Comparison of ENCODE assay signal across 20 cellular contexts in genomic region chr16:78034530-78034929, GRCh38. TPM values are rescaled to one million over a fixed set of nuclear protein-coding genes. Genes with fewer than 3 reads are reported as not detected.
DNase-seq lines count a peak whose midpoint lies in the region; ATAC-seq and TF ChIP-seq lines count a peak whose summit lies in the region.
"Had no signal": no experiment of that assay in that cellular context is flagged by ENCODE, and none has a peak within 500 bp of the region (broad histone marks: within the 10 kb centered on the region; RNA-seq: fewer than 3 reads in every experiment).

No MANE protein-coding gene starts in this region.

- H3K36me3 ChIP-seq in mammary epithelial cell (ENCODE audit: insufficient read depth, low read length), result no peaks in the 10 kb centered on the region
- H3K36me3 ChIP-seq in breast epithelium, result no peaks in the 10 kb centered on the region
- H3K36me3 ChIP-seq in skeletal muscle tissue (ENCODE audit: control insufficient read depth in 3 of 3, insufficient read depth in 3 of 3, low read length in 3 of 3), result no peaks in the 10 kb centered on the region
- H3K36me3 ChIP-seq: heart left ventricle, tibial artery had no signal

- H3K9ac ChIP-seq in mammary epithelial cell (ENCODE audit: insufficient read depth, low read length) (no peak overlapping the region), skeletal muscle tissue (ENCODE audit: low read depth in 1 of 3, low read length in 3 of 3) (peak overlapping the region; percentile 6 to 60 (median 7))

- POLR2A ChIA-PET in activated CD4-positive, alpha-beta memory T cell treated with anti-CD3 and anti-CD28 coated beads, Interleukin-2, amount 10 ng/mL, durations not matched to agents 7 days and 5 days (lab: Charles Lee), result interaction anchor here (1.2 kb wide), 1 partner anchor 65 kb away, joined by 3 read pairs; no protein-coding TSS in a partner anchor

- no peaks in the 10 kb centered on the region for H3K9me3 Mint-ChIP-seq in activated CD4-positive, alpha-beta memory T cell treated with anti-CD3 and anti-CD28 coated beads, Interleukin-2, amount 10 ng/mL, durations not matched to agents 7 days and 5 days
- no peaks in the 10 kb centered on the region for H3K9me3 Mint-ChIP-seq in CD14-positive monocyte
- H3K9me3 Mint-ChIP-seq: activated naive CD8-positive, alpha-beta T cell treated with anti-CD3 and anti-CD28 coated beads, Interleukin-2, amount 10 ng/mL, durations not matched to agents 7 days and 5 days; stimulated activated naive B cell treated with anti-CD40 and anti-IgM and Interleukin-4, amounts not matched to agents 10 μg/mL and 1 μg/mL and 100 μg/mL, for 72 hours had no signal

- no peak for TF ChIP-seq POLR2A in breast epithelium (IDR thresholded peaks at IDR 0.05)

- H3K4me2 ChIP-seq in mammary epithelial cell (ENCODE audit: insufficient read depth, low read depth, low read length), result no peak overlapping the region

- no peaks in the 10 kb centered on the region for H3K27me3 ChIP-seq in mammary epithelial cell (ENCODE audit: insufficient read depth, low read length)
- H3K27me3 ChIP-seq in breast epithelium, result no peaks in the 10 kb centered on the region
- H3K27me3 ChIP-seq in skeletal muscle tissue (ENCODE audit: control insufficient read depth in 3 of 3, insufficient read depth in 3 of 3, low read length in 3 of 3), result no peaks in the 10 kb centered on the region
- H3K27me3 ChIP-seq: heart left ventricle, tibial artery had no signal

- peaks cover 28% of the 10 kb centered on the region for H3K4me1 Mint-ChIP-seq in activated CD4-positive, alpha-beta memory T cell treated with anti-CD3 and anti-CD28 coated beads, Interleukin-2, amount 10 ng/mL, durations not matched to agents 7 days and 5 days
- H3K4me1 Mint-ChIP-seq in CD14-positive monocyte, result no peaks in the 10 kb centered on the region
- H3K4me1 Mint-ChIP-seq: immature natural killer cell had no signal

- ATAC-seq in HG02642 (IDR thresholded peaks at IDR 0.05; ENCODE audit: poor library complexity, unreplicated experiment) (no peak), sciatic nerve (no peak)
- ATAC-seq: stimulated activated naive B cell treated with anti-CD40 and anti-IgM and Interleukin-4, amounts not matched to agents 10 μg/mL and 1 μg/mL and 100 μg/mL, for 72 hours had no signal

- H3K4me3 ChIP-seq in mammary epithelial cell (replicated peaks in 1 of 3; ENCODE audit: insufficient read depth in 1 of 3, low read depth in 2 of 3, low read length in 3 of 3) (no peak overlapping the region), breast epithelium (no peak overlapping the region), skeletal muscle tissue (ENCODE audit: low read length in 3 of 3) (peak overlapping the region in 1 of 3 donors; percentile 6)
- H3K4me3 ChIP-seq: heart left ventricle, tibial artery had no signal

- no peaks in the 10 kb centered on the region for H3K36me3 Mint-ChIP-seq in activated CD4-positive, alpha-beta memory T cell treated with anti-CD3 and anti-CD28 coated beads, Interleukin-2, amount 10 ng/mL, durations not matched to agents 7 days and 5 days (ENCODE audit: low read depth)
- H3K36me3 Mint-ChIP-seq in CD14-positive monocyte, result no peaks in the 10 kb centered on the region
- H3K36me3 Mint-ChIP-seq: activated naive CD8-positive, alpha-beta T cell treated with anti-CD3 and anti-CD28 coated beads, Interleukin-2, amount 10 ng/mL, durations not matched to agents 7 days and 5 days; immature natural killer cell; stimulated activated naive B cell treated with anti-CD40 and anti-IgM and Interleukin-4, amounts not matched to agents 10 μg/mL and 1 μg/mL and 100 μg/mL, for 72 hours had no signal

- CTCF ChIA-PET in mammary epithelial cell (lab: Charles Lee; ENCODE audit: low non-redundant PET), result no interaction called here
- CTCF ChIA-PET in activated CD4-positive, alpha-beta memory T cell treated with anti-CD3 and anti-CD28 coated beads, Interleukin-2, amount 10 ng/mL, durations not matched to agents 7 days and 5 days (lab: Charles Lee), result interaction anchor here (1.7 kb wide), 1 partner anchor 31 kb away, joined by 5 read pairs; no protein-coding TSS in a partner anchor

- TF ChIP-seq CTCF in mammary epithelial cell (conservative IDR thresholded peaks at IDR 0.05 in 1 of 2, IDR thresholded peaks at IDR 0.05 in 1 of 2; ENCODE audit: extremely low read depth in 1 of 2, insufficient read depth in 1 of 2, low read depth in 1 of 2, low read length in 2 of 2), result no peak
- TF ChIP-seq CTCF in breast epithelium (IDR thresholded peaks at IDR 0.05), result no peak
- TF ChIP-seq CTCF in CD14-positive monocyte (IDR thresholded peaks at IDR 0.05), result no peak

- no peak overlapping the region for H3K27ac ChIP-seq in mammary epithelial cell (ENCODE audit: insufficient read depth, low read depth, low read length)
- H3K27ac ChIP-seq in breast epithelium, result no peak overlapping the region
- peak overlapping the region; percentile 75 for H3K27ac ChIP-seq in skeletal muscle tissue (ENCODE audit: low read depth, low read length)
- H3K27ac ChIP-seq: heart left ventricle, tibial artery had no signal

- peaks cover 21% of the 10 kb centered on the region for H3K27me3 Mint-ChIP-seq in activated CD4-positive, alpha-beta memory T cell treated with anti-CD3 and anti-CD28 coated beads, Interleukin-2, amount 10 ng/mL, durations not matched to agents 7 days and 5 days
- peaks cover 0 to 11% (median 11%) of the 10 kb centered on the region in 3 donors for H3K27me3 Mint-ChIP-seq in CD14-positive monocyte (ENCODE audit: low read depth in 3 of 3)

- dilution Hi-C loops in mammary epithelial cell (cut with HindIII; ENCODE audit: low sequenced_read_pairs), result no loop called here

- no peak overlapping the region for H2AFZ ChIP-seq in mammary epithelial cell (ENCODE audit: low read depth, low read length)

- H3K27ac Mint-ChIP-seq in activated CD4-positive, alpha-beta memory T cell treated with anti-CD3 and anti-CD28 coated beads, Interleukin-2, amount 10 ng/mL, durations not matched to agents 7 days and 5 days, result peak overlapping the region; percentile 11
- H3K27ac Mint-ChIP-seq in CD14-positive monocyte, result no peak overlapping the region
- H3K27ac Mint-ChIP-seq: activated naive CD8-positive, alpha-beta T cell treated with anti-CD3 and anti-CD28 coated beads, Interleukin-2, amount 10 ng/mL, durations not matched to agents 7 days and 5 days; immature natural killer cell; stimulated activated naive B cell treated with anti-CD40 and anti-IgM and Interleukin-4, amounts not matched to agents 10 μg/mL and 1 μg/mL and 100 μg/mL, for 72 hours had no signal

- no peaks in the 10 kb centered on the region for H4K20me1 ChIP-seq in mammary epithelial cell (ENCODE audit: insufficient read depth, low read length)

- DNase-seq in mammary epithelial cell (peak; percentile 73), breast epithelium (ENCODE audit: low spot score in 2 of 2) (no peak), KG1 (lab: John Stamatoyannopoulos, UW) (peak; percentile 19), CD14-positive monocyte (ENCODE audit: low spot score) (no peak), sciatic nerve (ENCODE audit: low spot score) (no peak)
- DNase-seq in activated CD4-positive, alpha-beta memory T cell treated with anti-CD3 and anti-CD28 coated beads, Interleukin-2, amount 10 ng/mL, durations not matched to agents 7 days and 5 days, result peak; percentile 44
- DNase-seq: activated naive CD8-positive, alpha-beta T cell treated with anti-CD3 and anti-CD28 coated beads, Interleukin-2, amount 10 ng/mL, durations not matched to agents 7 days and 5 days; COR-L47; heart left ventricle; immature natural killer cell; NCI-H1417; NCI-H226; stimulated activated naive B cell treated with anti-CD40 and anti-IgM and Interleukin-4, amounts not matched to agents 10 μg/mL and 1 μg/mL and 100 μg/mL, for 72 hours; tibial artery had no signal

- no peaks in the 10 kb centered on the region for H3K79me2 ChIP-seq in mammary epithelial cell (ENCODE audit: insufficient read depth, low read length)

- no peak overlapping the region for H3K4me3 Mint-ChIP-seq in activated CD4-positive, alpha-beta memory T cell treated with anti-CD3 and anti-CD28 coated beads, Interleukin-2, amount 10 ng/mL, durations not matched to agents 7 days and 5 days
- no peak overlapping the region for H3K4me3 Mint-ChIP-seq in CD14-positive monocyte
- H3K4me3 Mint-ChIP-seq: activated naive CD8-positive, alpha-beta T cell treated with anti-CD3 and anti-CD28 coated beads, Interleukin-2, amount 10 ng/mL, durations not matched to agents 7 days and 5 days; immature natural killer cell; stimulated activated naive B cell treated with anti-CD40 and anti-IgM and Interleukin-4, amounts not matched to agents 10 μg/mL and 1 μg/mL and 100 μg/mL, for 72 hours had no signal

- in situ Hi-C loops in mammary epithelial cell (cut with MboI; ENCODE audit: low sequenced_read_pairs in 2 of 2), result no loop called here

- intact Hi-C loops in mammary epithelial cell (cut with micrococcal nuclease) (no loop called here), breast epithelium (cut with DNase I; ENCODE audit: low total_unique reads) (loop anchor here (5.0 kb wide), 1 partner anchor 338 kb away; no protein-coding TSS in a partner anchor), CD14-positive monocyte (cut with micrococcal nuclease) (no loop called here), sciatic nerve (cut with DNase I) (no loop called here)

- 32% methylated on average over 2 of the region's 2 CpGs for WGBS in mammary epithelial cell (ENCODE audit: low coverage, missing lambda C conversion rate)

- no TSS peak for BruUV-seq in mammary epithelial cell (replicated peaks; lab: Mats Ljungman, UMichigan)

- no peaks in the 10 kb centered on the region for H3K4me1 ChIP-seq in mammary epithelial cell (ENCODE audit: insufficient read depth, low read length)
- no peaks in the 10 kb centered on the region for H3K4me1 ChIP-seq in breast epithelium
- peaks cover 4 to 30% (median 6%) of the 10 kb centered on the region in 3 donors for H3K4me1 ChIP-seq in skeletal muscle tissue (ENCODE audit: control insufficient read depth in 3 of 3, insufficient read depth in 3 of 3, low read length in 3 of 3)

- H3K9me3 ChIP-seq in mammary epithelial cell (replicated peaks; ENCODE audit: insufficient read depth, low read length), result no peaks in the 10 kb centered on the region
- H3K9me3 ChIP-seq in breast epithelium, result no peaks in the 10 kb centered on the region
- H3K9me3 ChIP-seq in skeletal muscle tissue (ENCODE audit: control insufficient read depth in 3 of 3, low read length in 3 of 3), result no peaks in the 10 kb centered on the region
- H3K9me3 ChIP-seq: heart left ventricle, tibial artery had no signal

RNA-seq across cellular contexts. Expression of gene CLEC3A, which starts 12.2 kb away (rescaled TPM):
- total RNA-seq in mammary epithelial cell, result not detected
- not detected for polyA plus RNA-seq in mammary epithelial cell
- polyA minus RNA-seq in mammary epithelial cell, result not detected
- total RNA-seq in breast epithelium, result under 1 TPM in 1 of 3 donors, not detected in 2; 0.66 TPM
- not detected for total RNA-seq in activated CD4-positive, alpha-beta memory T cell treated with anti-CD3 and anti-CD28 coated beads, Interleukin-2, amount 10 ng/mL, durations not matched to agents 7 days and 5 days
- not detected for total RNA-seq in skeletal muscle tissue
- polyA plus RNA-seq in CD14-positive monocyte, result not detected
- total RNA-seq in sciatic nerve, result not detected
- total RNA-seq: activated naive CD8-positive, alpha-beta T cell treated with anti-CD3 and anti-CD28 coated beads, Interleukin-2, amount 10 ng/mL, durations not matched to agents 7 days and 5 days; heart left ventricle; LHCN-M2; liver; SK-MEL-5; T-helper 2 cell treated with Interferon-gamma antibody and Interleukin-4, amounts not matched to agents 100 ng/mL and 5 ng/mL, for 36 hours had no signal
- polyA plus RNA-seq: heart left ventricle, immature natural killer cell, liver had no signal

Comparison
In these comparisons a context has a peak if more than half of its experiments do, and no peak if none do; other contexts are left out.
1. DNase-seq: peak in mammary epithelial cell (single experiment), KG1 (single experiment) and activated CD4-positive, alpha-beta memory T cell treated with anti-CD3 and anti-CD28 coated beads, Interleukin-2, amount 10 ng/mL, durations not matched to agents 7 days and 5 days (single experiment); none in breast epithelium (0 of 2), CD14-positive monocyte (single experiment) and sciatic nerve (single experiment).